Comparison of ENCODE assay signal across 16 cellular contexts in genomic region chr9:136609160-136609475, GRCh38. TPM values are rescaled to one million over a fixed set of nuclear protein-coding genes. Genes with fewer than 3 reads are reported as not detected.
A peak's percentile ranks its signal among the peaks of the same experiment; 100 is the strongest.
DNase-seq lines count a peak whose midpoint lies in the region; ATAC-seq and TF ChIP-seq lines count a peak whose summit lies in the region.
"Had no signal": no experiment of that assay in that cellular context is flagged by ENCODE, and none has a peak within 500 bp of the region (broad histone marks: within the 10 kb centered on the region; RNA-seq: fewer than 3 reads in every experiment).

No MANE protein-coding gene starts in this region.

- no peak for DNase-seq in RWPE1 (ENCODE audit: low spot score)
- DNase-seq in neural progenitor cell (ENCODE audit: low spot score): no peak
- DNase-seq in stimulated activated naive B cell treated with anti-CD40 and anti-IgM and Interleukin-4, amounts not matched to agents 10 μg/mL and 1 μg/mL and 100 μg/mL, for 72 hours: no peak
- no peak for DNase-seq in stimulated activated naive CD4-positive, alpha-beta T cell (lab: John Stamatoyannopoulos, UW)
- no peak for DNase-seq in activated CD4-positive, alpha-beta T cell treated with anti-CD3 and anti-CD28 coated beads, Interleukin-2, amount 10 ng/mL, durations not matched to agents 24 days and 14 days
- DNase-seq in NCI-H748 (lab: John Stamatoyannopoulos, UW; ENCODE audit: unreplicated experiment): no peak
- DNase-seq: 8988T; C1 segment of cervical spinal cord; CD4-positive, CD25-positive, alpha-beta regulatory T cell; CD8-positive, alpha-beta memory T cell; DMS 273 treated with DMSO at 0.1 percent for 48 hours; GOT3 had no signal

- peaks cover 30 to 67% (median 58%) of the 10 kb centered on the region in 10 experiments for H3K4me1 ChIP-seq in BLaER1 treated with 17β-estradiol and CSF1 and Interleukin-3, amounts not matched to agents 10 nM and 100 nM
- H3K4me1 ChIP-seq in neural progenitor cell: peaks cover 33% of the 10 kb centered on the region
- H3K4me1 ChIP-seq: HAP-1 had no signal

- H3K4me3 ChIP-seq in BLaER1 treated with 17β-estradiol and CSF1 and Interleukin-3, amounts not matched to agents 10 nM and 100 nM: no peak overlapping the region
- H3K4me3 ChIP-seq in neural progenitor cell: no peak overlapping the region
- H3K4me3 ChIP-seq: HAP-1 had no signal

- H3K27ac Mint-ChIP-seq in neural progenitor cell: peak overlapping the region; percentile 60
- H3K27ac Mint-ChIP-seq in stimulated activated naive B cell treated with anti-CD40 and anti-IgM and Interleukin-4, amounts not matched to agents 10 μg/mL and 1 μg/mL and 100 μg/mL, for 72 hours: peak overlapping the region; percentile 26
- no peak overlapping the region for H3K27ac Mint-ChIP-seq in activated CD4-positive, alpha-beta T cell treated with anti-CD3 and anti-CD28 coated beads, Interleukin-2, amount 10 ng/mL, durations not matched to agents 24 days and 14 days
- H3K27ac Mint-ChIP-seq: CD4-positive, CD25-positive, alpha-beta regulatory T cell; CD8-positive, alpha-beta memory T cell had no signal

- H3K27me3 ChIP-seq in BLaER1 treated with 17β-estradiol and CSF1 and Interleukin-3, amounts not matched to agents 10 nM and 100 nM: peaks cover 0 to 5% (median 0%) of the 10 kb centered on the region in 11 experiments; a peak in 2 of 22 replicates
- H3K27me3 ChIP-seq in neural progenitor cell: no peaks in the 10 kb centered on the region

- 0 out of 22 replicates have a peak overlapping the region, but pooled peaks of 1 of the 11 experiments have one; percentile 2 for H3K27ac ChIP-seq in BLaER1 treated with 17β-estradiol and CSF1 and Interleukin-3, amounts not matched to agents 10 nM and 100 nM
- H3K27ac ChIP-seq in RWPE1 (peak overlapping the region; percentile 45), neural progenitor cell (no peak overlapping the region)

- H3K27me3 Mint-ChIP-seq in neural progenitor cell (ENCODE audit: insufficient read depth, low read depth): peaks cover 5% of the 10 kb centered on the region
- peaks cover 17 to 37% of the 10 kb centered on the region in 2 donors for H3K27me3 Mint-ChIP-seq in stimulated activated naive B cell treated with anti-CD40 and anti-IgM and Interleukin-4, amounts not matched to agents 10 μg/mL and 1 μg/mL and 100 μg/mL, for 72 hours
- no peaks in the 10 kb centered on the region for H3K27me3 Mint-ChIP-seq in activated CD4-positive, alpha-beta T cell treated with anti-CD3 and anti-CD28 coated beads, Interleukin-2, amount 10 ng/mL, durations not matched to agents 24 days and 14 days

- intact Hi-C loops in activated CD4-positive, alpha-beta T cell treated with anti-CD3 and anti-CD28 coated beads, Interleukin-2, amount 10 ng/mL, durations not matched to agents 24 days and 14 days (cut with micrococcal nuclease): no loop called here

- H3K9me3 Mint-ChIP-seq in neural progenitor cell: no peaks in the 10 kb centered on the region
- no peaks in the 10 kb centered on the region for H3K9me3 Mint-ChIP-seq in stimulated activated naive B cell treated with anti-CD40 and anti-IgM and Interleukin-4, amounts not matched to agents 10 μg/mL and 1 μg/mL and 100 μg/mL, for 72 hours
- H3K9me3 Mint-ChIP-seq in activated CD4-positive, alpha-beta T cell treated with anti-CD3 and anti-CD28 coated beads, Interleukin-2, amount 10 ng/mL, durations not matched to agents 24 days and 14 days: no peaks in the 10 kb centered on the region
- H3K9me3 Mint-ChIP-seq: CD4-positive, CD25-positive, alpha-beta regulatory T cell; CD8-positive, alpha-beta memory T cell had no signal

- no peaks in the 10 kb centered on the region for H3K36me3 Mint-ChIP-seq in neural progenitor cell
- no peaks in the 10 kb centered on the region for H3K36me3 Mint-ChIP-seq in stimulated activated naive B cell treated with anti-CD40 and anti-IgM and Interleukin-4, amounts not matched to agents 10 μg/mL and 1 μg/mL and 100 μg/mL, for 72 hours
- no peaks in the 10 kb centered on the region for H3K36me3 Mint-ChIP-seq in activated CD4-positive, alpha-beta T cell treated with anti-CD3 and anti-CD28 coated beads, Interleukin-2, amount 10 ng/mL, durations not matched to agents 24 days and 14 days (ENCODE audit: low read depth)
- H3K36me3 Mint-ChIP-seq: CD4-positive, CD25-positive, alpha-beta regulatory T cell; CD8-positive, alpha-beta memory T cell; IgD-negative memory B cell had no signal

- no peak overlapping the region for H3K4me3 Mint-ChIP-seq in neural progenitor cell
- H3K4me3 Mint-ChIP-seq in stimulated activated naive B cell treated with anti-CD40 and anti-IgM and Interleukin-4, amounts not matched to agents 10 μg/mL and 1 μg/mL and 100 μg/mL, for 72 hours: no peak overlapping the region
- no peak overlapping the region for H3K4me3 Mint-ChIP-seq in activated CD4-positive, alpha-beta T cell treated with anti-CD3 and anti-CD28 coated beads, Interleukin-2, amount 10 ng/mL, durations not matched to agents 24 days and 14 days
- H3K4me3 Mint-ChIP-seq: CD4-positive, CD25-positive, alpha-beta regulatory T cell; CD8-positive, alpha-beta memory T cell; IgD-negative memory B cell had no signal

- H3K36me3 ChIP-seq in BLaER1 treated with 17β-estradiol and CSF1 and Interleukin-3, amounts not matched to agents 10 nM and 100 nM: no peaks in the 10 kb centered on the region
- no peaks in the 10 kb centered on the region for H3K36me3 ChIP-seq in neural progenitor cell
- H3K36me3 ChIP-seq: HAP-1 had no signal

- no peaks in the 10 kb centered on the region for H3K79me2 ChIP-seq in neural progenitor cell (ENCODE audit: low read depth)

- peaks cover 0 to 10% (median 0%) of the 10 kb centered on the region in 11 experiments; a peak in 1 of 22 replicates for H4K20me1 ChIP-seq in BLaER1 treated with 17β-estradiol and CSF1 and Interleukin-3, amounts not matched to agents 10 nM and 100 nM
- H4K20me1 ChIP-seq in neural progenitor cell (ENCODE audit: low read depth): no peaks in the 10 kb centered on the region

- CTCF ChIA-PET in RWPE1 (lab: Yijun Ruan, JAX): interaction anchor here (1.2 kb wide), 1 partner anchor 124 kb away, joined by 4 read pairs; no protein-coding TSS in a partner anchor

- no peaks in the 10 kb centered on the region for H3K9me3 ChIP-seq in BLaER1 treated with 17β-estradiol and CSF1 and Interleukin-3, amounts not matched to agents 10 nM and 100 nM (replicated peaks in 1 of 11)
- H3K9me3 ChIP-seq in neural progenitor cell (ENCODE audit: low read depth): no peaks in the 10 kb centered on the region
- H3K9me3 ChIP-seq: HAP-1 had no signal

- no peak overlapping the region for H2AFZ ChIP-seq in neural progenitor cell (replicated peaks)

- no peak for TF ChIP-seq CTCF in RWPE1 (conservative IDR thresholded peaks at IDR 0.05; ENCODE audit: low read depth)
- TF ChIP-seq CTCF in neural progenitor cell (IDR thresholded peaks at IDR 0.05): no peak

- POLR2A ChIA-PET in RWPE1 (lab: Yijun Ruan, JAX; ENCODE audit: low non-redundant PET): no interaction called here

- peaks cover 31% of the 10 kb centered on the region for H3K4me1 Mint-ChIP-seq in neural progenitor cell
- peaks cover 2 to 3% of the 10 kb centered on the region in 2 donors for H3K4me1 Mint-ChIP-seq in stimulated activated naive B cell treated with anti-CD40 and anti-IgM and Interleukin-4, amounts not matched to agents 10 μg/mL and 1 μg/mL and 100 μg/mL, for 72 hours
- no peaks in the 10 kb centered on the region for H3K4me1 Mint-ChIP-seq in activated CD4-positive, alpha-beta T cell treated with anti-CD3 and anti-CD28 coated beads, Interleukin-2, amount 10 ng/mL, durations not matched to agents 24 days and 14 days
- H3K4me1 Mint-ChIP-seq: CD4-positive, CD25-positive, alpha-beta regulatory T cell; CD8-positive, alpha-beta memory T cell; IgD-negative memory B cell had no signal

- no peaks in the 10 kb centered on the region for H3F3A ChIP-seq in neural progenitor cell (ENCODE audit: low read depth)

- peak overlapping the region in 10 of 11 experiments; percentile 8 to 81 (median 66); a peak in 20 of 22 replicates for H3K4me2 ChIP-seq in BLaER1 treated with 17β-estradiol and CSF1 and Interleukin-3, amounts not matched to agents 10 nM and 100 nM
- H3K4me2 ChIP-seq in neural progenitor cell: no peak overlapping the region

- ATAC-seq in stimulated activated naive B cell treated with anti-CD40 and anti-IgM and Interleukin-4, amounts not matched to agents 10 μg/mL and 1 μg/mL and 100 μg/mL, for 72 hours (replicated peaks): no peak
- ATAC-seq: HepG2 had no signal

- H3K9ac ChIP-seq in BLaER1 treated with 17β-estradiol and CSF1 and Interleukin-3, amounts not matched to agents 10 nM and 100 nM: peak overlapping the region in 5 of 11 experiments; percentile 0 to 41 (median 18); a peak in 4 of 22 replicates
- no peak overlapping the region for H3K9ac ChIP-seq in neural progenitor cell

RNA-seq across cellular contexts. Expression of gene EGFL7, which starts 53.6 kb away (rescaled TPM):
- total RNA-seq in neural progenitor cell (ENCODE audit: low replicate concordance): 16.5 and 47.4 TPM in 2 replicates
- 3.2 and 3.5 TPM in 2 replicates for total RNA-seq in activated CD4-positive, alpha-beta T cell treated with anti-CD3 and anti-CD28 coated beads, Interleukin-2, amount 10 ng/mL, durations not matched to agents 24 days and 14 days
